In genomic region chr3:197749601-197750395, GRCh38 we compare ENCODE assay signal across 8 cellular contexts. TPM values are rescaled to one million over a fixed set of nuclear protein-coding genes. Genes with fewer than 3 reads are reported as not detected.
DNase-seq lines count a peak whose midpoint lies in the region; ATAC-seq, FAIRE-seq and TF ChIP-seq lines count a peak whose summit lies in the region.

FYTTD1 (plus strand) TSS chr3:197749883; CDS start chr3:197749972, 89 bp downstream.

- no peaks in the 10 kb centered on the region for H3K27me3 ChIP-seq in OCI-LY3 (ENCODE audit: low read depth, low read length)
- H3K27me3 ChIP-seq in mononuclear cell (ENCODE audit: insufficient read depth, low read length): no peaks in the 10 kb centered on the region

- peaks cover 23% of the 10 kb centered on the region for H4K20me1 ChIP-seq in OCI-LY3 (ENCODE audit: insufficient read depth, low read length)

- TF ChIP-seq CTCF in D721Med (IDR thresholded peaks at IDR 0.05; ENCODE audit: insufficient read depth, missing control alignments) (peak; percentile 45), OCI-LY3 (IDR thresholded peaks at IDR 0.05; ENCODE audit: low read depth, low read length) (peak; percentile 32)

- ATAC-seq in GM21447 (IDR thresholded peaks at IDR 0.05; ENCODE audit: unreplicated experiment): peak; percentile 59

- H3K36me3 ChIP-seq in OCI-LY3 (replicated peaks; ENCODE audit: low read depth, low read length): no peaks in the 10 kb centered on the region

- no peak for FAIRE-seq in D721Med (lab: Jason Lieb, UNC)

- H2AFZ ChIP-seq in OCI-LY3 (ENCODE audit: low read depth, low read length): peak within 1 kb of the TSS; percentile 56

- H3K4me1 ChIP-seq in OCI-LY3 (ENCODE audit: low read length): peaks cover 21% of the 10 kb centered on the region
- peaks cover 43% of the 10 kb centered on the region for H3K4me1 ChIP-seq in mononuclear cell (ENCODE audit: insufficient read depth, low read length)

- peak; percentile 69 for DNase-seq in D721Med (ENCODE audit: insufficient read length, low spot score)
- DNase-seq in HuH-7.5 (ENCODE audit: low spot score): peak; percentile 73
- DNase-seq in activated T-cell treated with anti-CD3 and anti-CD28 coated beads for 1 hour (ENCODE audit: low read depth): peak; percentile 82
- DNase-seq in epidermal melanocyte (ENCODE audit: insufficient read length, low spot score): peak; percentile 82
- peak; percentile 78 to 83 for DNase-seq in stimulated activated CD8-positive, alpha-beta memory T cell treated with anti-CD3 and anti-CD28 coated beads, Interleukin-2, amount 100 ng/mL, for 48 hours (ENCODE audit: low read depth in 2 of 2)

- peak within 1 kb of the TSS; percentile 51 for H3K27ac ChIP-seq in OCI-LY3 (ENCODE audit: low read length)

- H3K4me3 ChIP-seq in OCI-LY3 (ENCODE audit: low read length): peak within 1 kb of the TSS; percentile 88
- peak within 1 kb of the TSS; percentile 70 for H3K4me3 ChIP-seq in mononuclear cell (ENCODE audit: low read length)

- H3K79me2 ChIP-seq in OCI-LY3 (ENCODE audit: low read length): peaks cover 42% of the 10 kb centered on the region

- peak within 1 kb of the TSS; percentile 86 for H3K9ac ChIP-seq in OCI-LY3 (ENCODE audit: low read length)

- H3K4me2 ChIP-seq in OCI-LY3 (ENCODE audit: low read length): peak within 1 kb of the TSS; percentile 74

- no peaks in the 10 kb centered on the region for H3K9me3 ChIP-seq in OCI-LY3 (ENCODE audit: insufficient read depth, low read length)
- no peaks in the 10 kb centered on the region for H3K9me3 ChIP-seq in mononuclear cell (ENCODE audit: low read depth, low read length)

RNA-seq across cellular contexts. Expression of gene FYTTD1, which starts in this region (rescaled TPM):
- total RNA-seq in mononuclear cell: 60.2 TPM

Comparison
In these comparisons a context has a peak if more than half of its experiments do, and no peak if none do; other contexts are left out.
1. Peak in every context shown above with its lines: DNase-seq, ATAC-seq, H3K4me3 ChIP-seq and H3K27ac ChIP-seq.